ENCODE assay signal across 1 cellular context in genomic region chr5:177347699-177348098, GRCh38.
TF ChIP-seq lines count a peak whose summit lies in the region.

No MANE protein-coding gene starts in this region.

TF ChIP-seq in K562, 482 proteins besides CTCF, POLR2A, EP300 and RAD21:
- TF ChIP-seq RBM25 (IDR thresholded peaks at IDR 0.05; ENCODE audit: low read depth, low read length, severe bottlenecking) (peak; percentile 46), RNF219 (CRISPR knock-in tag; IDR thresholded peaks at IDR 0.05) (no peak), PATZ1 (CRISPR knock-in tag; IDR thresholded peaks at IDR 0.05; ENCODE audit: borderline replicate concordance) (no peak), ZNF121 (CRISPR knock-in tag; conservative IDR thresholded peaks at IDR 0.05) (peak; percentile 74), RAD51 (IDR thresholded peaks at IDR 0.05; ENCODE audit: borderline replicate concordance, low read depth) (no peak), XRCC4 (IDR thresholded peaks at IDR 0.05; ENCODE audit: extremely low read depth, insufficient read depth, insufficient read length) (no peak)
